ENCODE assay signal across 1 cellular context in the genomic region with DNA sequence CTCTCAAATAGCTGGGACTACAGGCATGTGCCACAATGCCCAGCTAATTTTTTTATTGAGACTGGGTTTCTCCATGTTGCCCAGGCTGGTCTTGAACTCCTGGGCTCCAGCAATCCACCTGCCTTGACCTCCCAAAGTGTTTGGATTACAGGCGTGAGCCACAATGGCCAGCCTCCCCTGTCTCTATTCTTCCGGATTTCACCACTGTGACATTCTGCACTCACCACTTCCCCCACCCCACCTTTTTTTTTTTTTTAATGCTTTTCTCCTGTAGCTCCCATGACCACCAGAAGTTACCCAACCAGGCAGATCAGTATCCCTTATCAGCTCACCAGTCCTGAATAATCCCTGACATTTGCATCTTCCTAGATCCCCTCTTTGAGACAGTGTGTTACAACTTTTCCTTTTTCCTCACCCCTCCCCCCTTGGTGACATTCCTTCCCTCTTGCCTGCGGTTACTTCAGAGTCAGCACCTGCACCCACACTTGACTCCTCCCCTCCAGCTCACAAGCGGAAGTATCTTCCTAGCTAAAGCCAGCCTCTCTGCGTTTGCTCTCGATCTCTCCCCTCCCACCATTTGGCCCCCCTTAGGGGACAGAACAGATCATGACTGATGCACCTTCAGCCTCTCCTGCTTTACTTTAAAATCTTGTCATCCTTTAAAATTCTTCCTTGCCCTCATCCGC.
TF ChIP-seq lines count a peak whose summit lies in the region.

No MANE protein-coding gene starts in this region.

TF ChIP-seq in HEK293, 187 proteins besides CTCF, POLR2A, EP300 and RAD21 (continued from another document and continues in another):
- TF ChIP-seq, protein P1, sequence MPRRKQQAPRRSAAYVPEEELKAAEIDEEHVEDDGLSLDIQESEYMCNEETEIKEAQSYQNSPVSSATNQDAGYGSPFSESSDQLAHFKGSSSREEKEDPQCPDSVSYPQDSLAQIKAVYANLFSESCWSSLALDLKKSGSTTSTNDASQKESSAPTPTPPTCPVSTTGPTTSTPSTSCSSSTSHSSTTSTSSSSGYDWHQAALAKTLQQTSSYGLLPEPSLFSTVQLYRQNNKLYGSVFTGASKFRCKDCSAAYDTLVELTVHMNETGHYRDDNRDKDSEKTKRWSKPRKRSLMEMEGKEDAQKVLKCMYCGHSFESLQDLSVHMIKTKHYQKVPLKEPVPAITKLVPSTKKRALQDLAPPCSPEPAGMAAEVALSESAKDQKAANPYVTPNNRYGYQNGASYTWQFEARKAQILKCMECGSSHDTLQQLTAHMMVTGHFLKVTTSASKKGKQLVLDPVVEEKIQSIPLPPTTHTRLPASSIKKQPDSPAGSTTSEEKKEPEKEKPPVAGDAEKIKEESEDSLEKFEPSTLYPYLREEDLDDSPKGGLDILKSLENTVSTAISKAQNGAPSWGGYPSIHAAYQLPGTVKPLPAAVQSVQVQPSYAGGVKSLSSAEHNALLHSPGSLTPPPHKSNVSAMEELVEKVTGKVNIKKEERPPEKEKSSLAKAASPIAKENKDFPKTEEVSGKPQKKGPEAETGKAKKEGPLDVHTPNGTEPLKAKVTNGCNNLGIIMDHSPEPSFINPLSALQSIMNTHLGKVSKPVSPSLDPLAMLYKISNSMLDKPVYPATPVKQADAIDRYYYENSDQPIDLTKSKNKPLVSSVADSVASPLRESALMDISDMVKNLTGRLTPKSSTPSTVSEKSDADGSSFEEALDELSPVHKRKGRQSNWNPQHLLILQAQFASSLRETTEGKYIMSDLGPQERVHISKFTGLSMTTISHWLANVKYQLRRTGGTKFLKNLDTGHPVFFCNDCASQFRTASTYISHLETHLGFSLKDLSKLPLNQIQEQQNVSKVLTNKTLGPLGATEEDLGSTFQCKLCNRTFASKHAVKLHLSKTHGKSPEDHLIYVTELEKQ (tag by site-specific recombination; IDR thresholded peaks at IDR 0.05; ENCODE audit: borderline replicate concordance) = no peak
- TF ChIP-seq KLF9 (tag by site-specific recombination; IDR thresholded peaks at IDR 0.05; ENCODE audit: low read depth) = no peak
- TF ChIP-seq ZNF48 (tag by site-specific recombination; IDR thresholded peaks at IDR 0.05) = no peak
- TF ChIP-seq ZNF549 (tag by site-specific recombination; IDR thresholded peaks at IDR 0.05) = no peak
- TF ChIP-seq ZNF324 (tag by site-specific recombination; IDR thresholded peaks at IDR 0.05) = peak; percentile 77; the same call in 1 of the 2 replicates
- TF ChIP-seq, protein P2, sequence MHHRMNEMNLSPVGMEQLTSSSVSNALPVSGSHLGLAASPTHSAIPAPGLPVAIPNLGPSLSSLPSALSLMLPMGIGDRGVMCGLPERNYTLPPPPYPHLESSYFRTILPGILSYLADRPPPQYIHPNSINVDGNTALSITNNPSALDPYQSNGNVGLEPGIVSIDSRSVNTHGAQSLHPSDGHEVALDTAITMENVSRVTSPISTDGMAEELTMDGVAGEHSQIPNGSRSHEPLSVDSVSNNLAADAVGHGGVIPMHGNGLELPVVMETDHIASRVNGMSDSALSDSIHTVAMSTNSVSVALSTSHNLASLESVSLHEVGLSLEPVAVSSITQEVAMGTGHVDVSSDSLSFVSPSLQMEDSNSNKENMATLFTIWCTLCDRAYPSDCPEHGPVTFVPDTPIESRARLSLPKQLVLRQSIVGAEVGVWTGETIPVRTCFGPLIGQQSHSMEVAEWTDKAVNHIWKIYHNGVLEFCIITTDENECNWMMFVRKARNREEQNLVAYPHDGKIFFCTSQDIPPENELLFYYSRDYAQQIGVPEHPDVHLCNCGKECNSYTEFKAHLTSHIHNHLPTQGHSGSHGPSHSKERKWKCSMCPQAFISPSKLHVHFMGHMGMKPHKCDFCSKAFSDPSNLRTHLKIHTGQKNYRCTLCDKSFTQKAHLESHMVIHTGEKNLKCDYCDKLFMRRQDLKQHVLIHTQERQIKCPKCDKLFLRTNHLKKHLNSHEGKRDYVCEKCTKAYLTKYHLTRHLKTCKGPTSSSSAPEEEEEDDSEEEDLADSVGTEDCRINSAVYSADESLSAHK (tag by site-specific recombination; IDR thresholded peaks at IDR 0.05) = no peak
- no peak for TF ChIP-seq ZNF561 (tag by site-specific recombination; IDR thresholded peaks at IDR 0.05; ENCODE audit: borderline replicate concordance)
- TF ChIP-seq ZNF629 (tag by site-specific recombination; IDR thresholded peaks at IDR 0.05) = peak; percentile 55
- no peak for TF ChIP-seq ZNF138 (tag by site-specific recombination; IDR thresholded peaks at IDR 0.05; ENCODE audit: borderline replicate concordance)
- no peak; the same call in 1 of the 2 replicates for TF ChIP-seq ZNF10 (tag by site-specific recombination; IDR thresholded peaks at IDR 0.05)
- no peak for TF ChIP-seq SALL2 (tag by site-specific recombination; IDR thresholded peaks at IDR 0.05; ENCODE audit: borderline replicate concordance)
- TF ChIP-seq, protein P3, sequence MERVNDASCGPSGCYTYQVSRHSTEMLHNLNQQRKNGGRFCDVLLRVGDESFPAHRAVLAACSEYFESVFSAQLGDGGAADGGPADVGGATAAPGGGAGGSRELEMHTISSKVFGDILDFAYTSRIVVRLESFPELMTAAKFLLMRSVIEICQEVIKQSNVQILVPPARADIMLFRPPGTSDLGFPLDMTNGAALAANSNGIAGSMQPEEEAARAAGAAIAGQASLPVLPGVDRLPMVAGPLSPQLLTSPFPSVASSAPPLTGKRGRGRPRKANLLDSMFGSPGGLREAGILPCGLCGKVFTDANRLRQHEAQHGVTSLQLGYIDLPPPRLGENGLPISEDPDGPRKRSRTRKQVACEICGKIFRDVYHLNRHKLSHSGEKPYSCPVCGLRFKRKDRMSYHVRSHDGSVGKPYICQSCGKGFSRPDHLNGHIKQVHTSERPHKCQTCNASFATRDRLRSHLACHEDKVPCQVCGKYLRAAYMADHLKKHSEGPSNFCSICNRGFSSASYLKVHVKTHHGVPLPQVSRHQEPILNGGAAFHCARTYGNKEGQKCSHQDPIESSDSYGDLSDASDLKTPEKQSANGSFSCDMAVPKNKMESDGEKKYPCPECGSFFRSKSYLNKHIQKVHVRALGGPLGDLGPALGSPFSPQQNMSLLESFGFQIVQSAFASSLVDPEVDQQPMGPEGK (tag by site-specific recombination; IDR thresholded peaks at IDR 0.05) = peak; percentile 87
- peak; percentile 51; the same call in 1 of the 2 replicates for TF ChIP-seq ZEB2 (tag by site-specific recombination; IDR thresholded peaks at IDR 0.05)
- no peak for TF ChIP-seq GLI4 (tag by site-specific recombination; IDR thresholded peaks at IDR 0.05)
- TF ChIP-seq, protein P4, sequence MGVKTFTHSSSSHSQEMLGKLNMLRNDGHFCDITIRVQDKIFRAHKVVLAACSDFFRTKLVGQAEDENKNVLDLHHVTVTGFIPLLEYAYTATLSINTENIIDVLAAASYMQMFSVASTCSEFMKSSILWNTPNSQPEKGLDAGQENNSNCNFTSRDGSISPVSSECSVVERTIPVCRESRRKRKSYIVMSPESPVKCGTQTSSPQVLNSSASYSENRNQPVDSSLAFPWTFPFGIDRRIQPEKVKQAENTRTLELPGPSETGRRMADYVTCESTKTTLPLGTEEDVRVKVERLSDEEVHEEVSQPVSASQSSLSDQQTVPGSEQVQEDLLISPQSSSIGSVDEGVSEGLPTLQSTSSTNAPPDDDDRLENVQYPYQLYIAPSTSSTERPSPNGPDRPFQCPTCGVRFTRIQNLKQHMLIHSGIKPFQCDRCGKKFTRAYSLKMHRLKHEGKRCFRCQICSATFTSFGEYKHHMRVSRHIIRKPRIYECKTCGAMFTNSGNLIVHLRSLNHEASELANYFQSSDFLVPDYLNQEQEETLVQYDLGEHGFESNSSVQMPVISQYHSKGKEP (tag by site-specific recombination; IDR thresholded peaks at IDR 0.05) = no peak
- TF ChIP-seq FEZF1 (tag by site-specific recombination; IDR thresholded peaks at IDR 0.05) = no peak
- peak; percentile 92 for TF ChIP-seq MZF1 (tag by site-specific recombination; IDR thresholded peaks at IDR 0.05; ENCODE audit: borderline replicate concordance)
- TF ChIP-seq ZNF335 (tag by site-specific recombination; conservative IDR thresholded peaks at IDR 0.05) = peak; percentile 24
- TF ChIP-seq ZFP69B (tag by site-specific recombination; IDR thresholded peaks at IDR 0.05) = peak; percentile 59; the same call in 1 of the 2 replicates
- TF ChIP-seq, protein P5, sequence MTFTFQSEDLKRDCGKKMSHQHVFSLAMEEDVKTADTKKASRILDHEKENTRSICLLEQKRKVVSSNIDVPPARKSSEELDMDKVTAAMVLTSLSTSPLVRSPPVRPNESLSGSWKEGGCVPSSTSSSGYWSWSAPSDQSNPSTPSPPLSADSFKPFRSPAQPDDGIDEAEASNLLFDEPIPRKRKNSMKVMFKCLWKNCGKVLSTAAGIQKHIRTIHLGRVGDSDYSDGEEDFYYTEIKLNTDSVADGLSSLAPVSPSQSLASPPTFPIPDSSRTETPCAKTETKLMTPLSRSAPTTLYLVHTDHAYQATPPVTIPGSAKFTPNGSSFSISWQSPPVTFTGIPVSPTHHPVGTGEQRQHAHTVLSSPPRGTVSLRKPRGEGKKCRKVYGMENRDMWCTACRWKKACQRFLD (tag by site-specific recombination; IDR thresholded peaks at IDR 0.05) = no peak
- TF ChIP-seq, protein P6, sequence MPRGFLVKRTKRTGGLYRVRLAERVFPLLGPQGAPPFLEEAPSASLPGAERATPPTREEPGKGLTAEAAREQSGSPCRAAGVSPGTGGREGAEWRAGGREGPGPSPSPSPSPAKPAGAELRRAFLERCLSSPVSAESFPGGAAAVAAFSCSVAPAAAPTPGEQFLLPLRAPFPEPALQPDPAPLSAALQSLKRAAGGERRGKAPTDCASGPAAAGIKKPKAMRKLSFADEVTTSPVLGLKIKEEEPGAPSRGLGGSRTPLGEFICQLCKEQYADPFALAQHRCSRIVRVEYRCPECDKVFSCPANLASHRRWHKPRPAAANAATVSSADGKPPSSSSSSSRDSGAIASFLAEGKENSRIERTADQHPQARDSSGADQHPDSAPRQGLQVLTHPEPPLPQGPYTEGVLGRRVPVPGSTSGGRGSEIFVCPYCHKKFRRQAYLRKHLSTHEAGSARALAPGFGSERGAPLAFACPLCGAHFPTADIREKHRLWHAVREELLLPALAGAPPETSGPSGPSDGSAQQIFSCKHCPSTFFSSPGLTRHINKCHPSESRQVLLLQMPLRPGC (tag by site-specific recombination; IDR thresholded peaks at IDR 0.05) = peak; percentile 89
- TF ChIP-seq ZNF626 (tag by site-specific recombination; IDR thresholded peaks at IDR 0.05) = no peak
- no peak for TF ChIP-seq MYNN (tag by site-specific recombination; IDR thresholded peaks at IDR 0.05; ENCODE audit: borderline replicate concordance)
- TF ChIP-seq HOXA7 (CRISPR knock-in tag; IDR thresholded peaks at IDR 0.05; ENCODE audit: borderline replicate concordance) = no peak
- TF ChIP-seq ZNF221 (tag by site-specific recombination; IDR thresholded peaks at IDR 0.05; ENCODE audit: borderline replicate concordance) = no peak
- TF ChIP-seq ZNF274 (IDR thresholded peaks at IDR 0.05; ENCODE audit: low read length) = no peak
- TF ChIP-seq ZNF274 (tag by site-specific recombination; IDR thresholded peaks at IDR 0.05; ENCODE audit: borderline replicate concordance) = no peak
- TF ChIP-seq ZNF623 (tag by site-specific recombination; IDR thresholded peaks at IDR 0.05) = no peak
- no peak for TF ChIP-seq GLI2 (tag by site-specific recombination; IDR thresholded peaks at IDR 0.05; ENCODE audit: borderline replicate concordance, low read depth)
- peak; percentile 59; the same call in 1 of the 2 replicates for TF ChIP-seq WT1 (tag by site-specific recombination; IDR thresholded peaks at IDR 0.05)
- 0 out of 2 replicates have a peak, but pooled peaks have one; percentile 21 for TF ChIP-seq ZNF157 (tag by site-specific recombination; IDR thresholded peaks at IDR 0.05)
- TF ChIP-seq ZNF133 (tag by site-specific recombination; IDR thresholded peaks at IDR 0.05) = no peak
- TF ChIP-seq, protein P7, sequence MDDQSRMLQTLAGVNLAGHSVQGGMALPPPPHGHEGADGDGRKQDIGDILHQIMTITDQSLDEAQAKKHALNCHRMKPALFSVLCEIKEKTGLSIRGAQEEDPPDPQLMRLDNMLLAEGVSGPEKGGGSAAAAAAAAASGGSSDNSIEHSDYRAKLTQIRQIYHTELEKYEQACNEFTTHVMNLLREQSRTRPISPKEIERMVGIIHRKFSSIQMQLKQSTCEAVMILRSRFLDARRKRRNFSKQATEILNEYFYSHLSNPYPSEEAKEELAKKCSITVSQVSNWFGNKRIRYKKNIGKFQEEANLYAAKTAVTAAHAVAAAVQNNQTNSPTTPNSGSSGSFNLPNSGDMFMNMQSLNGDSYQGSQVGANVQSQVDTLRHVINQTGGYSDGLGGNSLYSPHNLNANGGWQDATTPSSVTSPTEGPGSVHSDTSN (CRISPR knock-in tag; IDR thresholded peaks at IDR 0.05) = no peak
- TF ChIP-seq ZSCAN30 (tag by site-specific recombination; IDR thresholded peaks at IDR 0.05) = no peak
- no peak for TF ChIP-seq ZNF37A (tag by site-specific recombination; IDR thresholded peaks at IDR 0.05)
- TF ChIP-seq, protein P8, sequence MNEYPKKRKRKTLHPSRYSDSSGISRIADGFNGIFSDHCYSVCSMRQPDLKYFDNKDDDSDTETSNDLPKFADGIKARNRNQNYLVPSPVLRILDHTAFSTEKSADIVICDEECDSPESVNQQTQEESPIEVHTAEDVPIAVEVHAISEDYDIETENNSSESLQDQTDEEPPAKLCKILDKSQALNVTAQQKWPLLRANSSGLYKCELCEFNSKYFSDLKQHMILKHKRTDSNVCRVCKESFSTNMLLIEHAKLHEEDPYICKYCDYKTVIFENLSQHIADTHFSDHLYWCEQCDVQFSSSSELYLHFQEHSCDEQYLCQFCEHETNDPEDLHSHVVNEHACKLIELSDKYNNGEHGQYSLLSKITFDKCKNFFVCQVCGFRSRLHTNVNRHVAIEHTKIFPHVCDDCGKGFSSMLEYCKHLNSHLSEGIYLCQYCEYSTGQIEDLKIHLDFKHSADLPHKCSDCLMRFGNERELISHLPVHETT (tag by site-specific recombination; IDR thresholded peaks at IDR 0.05) = no peak; the same call in 1 of the 2 replicates
- TF ChIP-seq ZNF837 (tag by site-specific recombination; IDR thresholded peaks at IDR 0.05) = no peak
- TF ChIP-seq, protein P9, sequence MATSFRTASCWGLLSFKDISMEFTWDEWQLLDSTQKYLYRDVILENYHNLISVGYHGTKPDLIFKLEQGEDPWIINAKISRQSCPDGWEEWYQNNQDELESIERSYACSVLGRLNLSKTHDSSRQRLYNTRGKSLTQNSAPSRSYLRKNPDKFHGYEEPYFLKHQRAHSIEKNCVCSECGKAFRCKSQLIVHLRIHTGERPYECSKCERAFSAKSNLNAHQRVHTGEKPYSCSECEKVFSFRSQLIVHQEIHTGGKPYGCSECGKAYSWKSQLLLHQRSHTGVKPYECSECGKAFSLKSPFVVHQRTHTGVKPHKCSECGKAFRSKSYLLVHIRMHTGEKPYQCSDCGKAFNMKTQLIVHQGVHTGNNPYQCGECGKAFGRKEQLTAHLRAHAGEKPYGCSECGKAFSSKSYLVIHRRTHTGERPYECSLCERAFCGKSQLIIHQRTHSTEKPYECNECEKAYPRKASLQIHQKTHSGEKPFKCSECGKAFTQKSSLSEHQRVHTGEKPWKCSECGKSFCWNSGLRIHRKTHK (tag by site-specific recombination; IDR thresholded peaks at IDR 0.05) = no peak
- TF ChIP-seq, protein P10, sequence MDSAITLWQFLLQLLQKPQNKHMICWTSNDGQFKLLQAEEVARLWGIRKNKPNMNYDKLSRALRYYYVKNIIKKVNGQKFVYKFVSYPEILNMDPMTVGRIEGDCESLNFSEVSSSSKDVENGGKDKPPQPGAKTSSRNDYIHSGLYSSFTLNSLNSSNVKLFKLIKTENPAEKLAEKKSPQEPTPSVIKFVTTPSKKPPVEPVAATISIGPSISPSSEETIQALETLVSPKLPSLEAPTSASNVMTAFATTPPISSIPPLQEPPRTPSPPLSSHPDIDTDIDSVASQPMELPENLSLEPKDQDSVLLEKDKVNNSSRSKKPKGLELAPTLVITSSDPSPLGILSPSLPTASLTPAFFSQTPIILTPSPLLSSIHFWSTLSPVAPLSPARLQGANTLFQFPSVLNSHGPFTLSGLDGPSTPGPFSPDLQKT (IDR thresholded peaks at IDR 0.05; ENCODE audit: borderline replicate concordance, low read depth, low read length) = no peak
- no peak for TF ChIP-seq ZFP41 (tag by site-specific recombination; IDR thresholded peaks at IDR 0.05; ENCODE audit: borderline replicate concordance)
- TF ChIP-seq ZFHX2 (tag by site-specific recombination; conservative IDR thresholded peaks at IDR 0.05) = peak; percentile 77
